8 cellular contexts compared by ENCODE assay signal in the genomic region with DNA sequence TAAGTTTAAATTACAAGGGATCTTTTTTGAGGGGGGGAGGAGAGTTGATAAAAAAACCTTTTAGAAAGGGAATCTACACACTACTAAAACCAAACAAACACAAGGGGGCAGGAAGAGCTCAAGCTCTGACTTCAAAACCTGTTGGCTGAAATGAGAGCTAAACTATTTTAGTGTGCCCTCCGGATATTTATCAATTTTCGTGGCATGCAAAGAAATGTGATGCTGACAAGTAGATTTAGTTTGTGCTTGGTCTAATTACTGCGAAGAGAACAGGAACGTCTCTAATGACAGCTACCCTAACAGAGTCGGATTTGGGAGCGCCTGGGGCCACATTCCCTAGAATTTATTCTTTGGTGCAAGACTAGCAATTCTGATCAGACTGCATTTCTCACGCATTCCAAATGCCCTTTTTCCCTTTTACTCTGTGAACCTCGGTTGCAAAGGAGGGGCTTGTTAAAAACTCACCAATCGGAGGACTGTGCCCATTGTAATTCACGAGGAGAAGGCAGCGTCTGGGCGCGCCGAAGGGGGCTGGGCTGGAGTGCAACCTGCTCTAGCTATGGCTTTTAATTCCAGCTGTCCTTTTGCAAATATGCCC. TPM values are rescaled to one million over a fixed set of nuclear protein-coding genes. Genes with fewer than 3 reads are reported as not detected.
DNase-seq lines count a peak whose midpoint lies in the region; ATAC-seq and TF ChIP-seq lines count a peak whose summit lies in the region.

No MANE protein-coding gene starts in this region.

- peak; percentile 25; the same call in 1 of the 2 replicates for TF ChIP-seq CTCF in WERI-Rb-1 (IDR thresholded peaks at IDR 0.05; ENCODE audit: low read depth, low read length)
- no peak for TF ChIP-seq CTCF in suprapubic skin (IDR thresholded peaks at IDR 0.05)

- H3K27ac ChIP-seq in WERI-Rb-1 = no peak overlapping the region
- no peak overlapping the region for H3K27ac ChIP-seq in suprapubic skin

- H3K4me3 ChIP-seq in WERI-Rb-1 (ENCODE audit: low read depth, low read length) (peak overlapping the region; percentile 63), suprapubic skin (peak overlapping the region; percentile 46)

- no peak for TF ChIP-seq POLR2A in suprapubic skin (IDR thresholded peaks at IDR 0.05)

- H3K36me3 ChIP-seq in WERI-Rb-1 = no peaks in the 10 kb centered on the region
- H3K36me3 ChIP-seq in suprapubic skin = no peaks in the 10 kb centered on the region

- no peaks in the 10 kb centered on the region for H3K9me3 ChIP-seq in WERI-Rb-1 (ENCODE audit: severe bottlenecking)
- H3K9me3 ChIP-seq in suprapubic skin = no peaks in the 10 kb centered on the region

- H3K4me1 ChIP-seq in suprapubic skin = peaks cover 21% of the 10 kb centered on the region

- DNase-seq in NCI-H82 (lab: John Stamatoyannopoulos, UW) (peak; percentile 50), NCI-H82 treated with DMSO at 0.1 percent for 48 hours (lab: John Stamatoyannopoulos, UW; ENCODE audit: unreplicated experiment) (no peak), WERI-Rb-1 (peak; percentile 9), iPS-NIHi7 (ENCODE audit: extremely low spot score) (peak; percentile 25), suprapubic skin (ENCODE audit: low spot score in 2 of 2) (no peak)
- no peak for DNase-seq in stimulated activated CD4-positive, alpha-beta T cell treated with anti-CD3 and anti-CD28 coated beads, Interleukin-4, amount 100 ng/mL, for 1 hour
- no peak for DNase-seq in stimulated activated CD4-positive, alpha-beta T cell treated with anti-CD3 and anti-CD28 coated beads, Interleukin-15, amount 100 ng/mL, for 24 hours

- WGBS in suprapubic skin = 0% methylated on average over 14 of the region's 14 CpGs

- no peak for TF ChIP-seq EP300 in suprapubic skin (IDR thresholded peaks at IDR 0.05)

- no peaks in the 10 kb centered on the region for H3K27me3 ChIP-seq in WERI-Rb-1 (ENCODE audit: insufficient read depth, low read depth, severe bottlenecking)
- peaks cover 41% of the 10 kb centered on the region for H3K27me3 ChIP-seq in suprapubic skin

- ATAC-seq in HG03432 (IDR thresholded peaks at IDR 0.05; ENCODE audit: unreplicated experiment) = no peak

RNA-seq across cellular contexts. Expression of gene FREM2, which starts 0.8 kb away (rescaled TPM):
- 1 to 10 TPM in 2 of 4 donors, under 1 TPM in 2; 0.72 to 3.1 (median 1.5) TPM for total RNA-seq in suprapubic skin

Comparison
In these comparisons a context has a peak if more than half of its experiments do, and no peak if none do; other contexts are left out.
1. DNase-seq: peak in NCI-H82 (single experiment), WERI-Rb-1 (single experiment) and iPS-NIHi7 (single experiment); none in NCI-H82 treated with DMSO at 0.1 percent for 48 hours (single experiment), suprapubic skin (0 of 2), stimulated activated CD4-positive, alpha-beta T cell treated with anti-CD3 and anti-CD28 coated beads, Interleukin-4, amount 100 ng/mL, for 1 hour (single experiment) and stimulated activated CD4-positive, alpha-beta T cell treated with anti-CD3 and anti-CD28 coated beads, Interleukin-15, amount 100 ng/mL, for 24 hours (single experiment).